Comparison of ENCODE assay signal across 8 cellular contexts in genomic region chr9:73149371-73150067, GRCh38. TPM values are rescaled to one million over a fixed set of nuclear protein-coding genes. Genes with fewer than 3 reads are reported as not detected.
DNase-seq lines count a peak whose midpoint lies in the region; ATAC-seq, FAIRE-seq and TF ChIP-seq lines count a peak whose summit lies in the region.

No MANE protein-coding gene starts in this region.

- H3K4me3 ChIP-seq in GM12865 (ENCODE audit: low read depth, low read length): no peak overlapping the region
- peak overlapping the region in 1 of 2 donors; percentile 25 for H3K4me3 ChIP-seq in foreskin fibroblast (ENCODE audit: low read depth in 1 of 2, low read length in 2 of 2)
- peak overlapping the region; percentile 51 for H3K4me3 ChIP-seq in skeletal muscle satellite cell (ENCODE audit: low read length)

- H3K36me3 Mint-ChIP-seq in WTC11: no peaks in the 10 kb centered on the region

- no peaks in the 10 kb centered on the region for H3K27me3 Mint-ChIP-seq in WTC11 (ENCODE audit: low read depth)

- no peak for TF ChIP-seq CTCF in GM12865 (IDR thresholded peaks at IDR 0.05; ENCODE audit: insufficient read depth, low read depth, low read length, missing control alignments)
- no peak for TF ChIP-seq CTCF in WTC11 (IDR thresholded peaks at IDR 0.05)
- no peak for TF ChIP-seq CTCF in foreskin fibroblast (IDR thresholded peaks at IDR 0.05; ENCODE audit: low read depth, low read length)

- no peaks in the 10 kb centered on the region for H3K27me3 ChIP-seq in skeletal muscle satellite cell (ENCODE audit: control insufficient read depth, insufficient read depth, low read length)

- no peak for FAIRE-seq in HTR-8/SVneo (lab: Jason Lieb, UNC)

- H3K36me3 ChIP-seq in skeletal muscle satellite cell (ENCODE audit: insufficient read depth, low read length): peaks cover 5% of the 10 kb centered on the region

- ATAC-seq in GM21528 (IDR thresholded peaks at IDR 0.05; ENCODE audit: low FRiP score, unreplicated experiment) (peak; percentile 52), WTC11 (no peak)

- peak; percentile 55 for DNase-seq in GM12865 (ENCODE audit: low read depth)
- peak; percentile 60 for DNase-seq in HTR-8/SVneo (ENCODE audit: insufficient read length, low spot score)
- no peak for DNase-seq in WTC11 (ENCODE audit: low spot score)
- peak; percentile 72 to 86 for DNase-seq in foreskin fibroblast
- DNase-seq in cerebellar nuclear complex (lab: John Stamatoyannopoulos, UW): no peak
- DNase-seq in stimulated activated CD4-positive, alpha-beta T cell treated with anti-CD3 and anti-CD28 coated beads, Interleukin-4, amount 100 ng/mL, for 24 hours: no peak

- peak overlapping the region; percentile 67; the same call in 1 of the 2 replicates for H3K27ac Mint-ChIP-seq in WTC11

- peaks cover 40% of the 10 kb centered on the region for H3K4me1 ChIP-seq in skeletal muscle satellite cell (ENCODE audit: control insufficient read depth, insufficient read depth, low read length)

- peak overlapping the region; percentile 65 for H3K4me2 ChIP-seq in skeletal muscle satellite cell (ENCODE audit: low read length)

- peaks cover 55% of the 10 kb centered on the region for H3K4me1 Mint-ChIP-seq in WTC11

- 0 out of 2 replicates have a peak, but pooled peaks cover 3% of the 10 kb centered on the region for H3K9me3 Mint-ChIP-seq in WTC11

- H3K9ac ChIP-seq in skeletal muscle satellite cell (ENCODE audit: low read depth, low read length): peak overlapping the region; percentile 60

- POLR2A ChIA-PET in WTC11 (lab: Charles Lee): no interaction called here

- H3K4me3 Mint-ChIP-seq in WTC11: no peak overlapping the region

- no peaks in the 10 kb centered on the region for H3K9me3 ChIP-seq in skeletal muscle satellite cell (replicated peaks; ENCODE audit: low read length)

- CTCF ChIA-PET in WTC11 (lab: Charles Lee): no interaction called here

TF ChIP-seq in WTC11, 78 proteins besides CTCF, POLR2A, EP300 and RAD21:
- TF ChIP-seq ZSCAN18 (CRISPR knock-in tag; IDR thresholded peaks at IDR 0.05): no peak
- no peak for TF ChIP-seq USF2 (CRISPR knock-in tag; IDR thresholded peaks at IDR 0.05)
- no peak for TF ChIP-seq JUN (CRISPR knock-in tag; IDR thresholded peaks at IDR 0.05)
- no peak for TF ChIP-seq IRF2 (CRISPR knock-in tag; IDR thresholded peaks at IDR 0.05; ENCODE audit: borderline replicate concordance, low read depth)
- no peak for TF ChIP-seq E2F4 (CRISPR knock-in tag; IDR thresholded peaks at IDR 0.05; ENCODE audit: borderline replicate concordance, low read depth)
- no peak for TF ChIP-seq TP53 (CRISPR knock-in tag; IDR thresholded peaks at IDR 0.05)
- TF ChIP-seq ZNF423 (CRISPR knock-in tag; IDR thresholded peaks at IDR 0.05): no peak
- no peak for TF ChIP-seq KAT7 (CRISPR knock-in tag; IDR thresholded peaks at IDR 0.05; ENCODE audit: borderline replicate concordance)
- no peak for TF ChIP-seq EMX1 (CRISPR knock-in tag; IDR thresholded peaks at IDR 0.05)
- TF ChIP-seq JAZF1 (CRISPR knock-in tag; IDR thresholded peaks at IDR 0.05): no peak
- no peak for TF ChIP-seq USF1 (CRISPR knock-in tag; IDR thresholded peaks at IDR 0.05)
- no peak for TF ChIP-seq ZNF121 (CRISPR knock-in tag; IDR thresholded peaks at IDR 0.05)
- no peak for TF ChIP-seq ATF3 (CRISPR knock-in tag; conservative IDR thresholded peaks at IDR 0.05)
- no peak for TF ChIP-seq OVOL2 (CRISPR knock-in tag; IDR thresholded peaks at IDR 0.05; ENCODE audit: borderline replicate concordance)
- TF ChIP-seq AR (CRISPR knock-in tag; IDR thresholded peaks at IDR 0.05): no peak
TF ChIP-seq in WTC11: peak in this region for 0.

RNA-seq across cellular contexts. Expression of gene ANXA1, which starts 2.1 kb away (rescaled TPM):
- 1.1 to 2.1 TPM (median 1.7 TPM) in 3 replicates for total RNA-seq in WTC11 (2021)
- 997 and 1,049 TPM in 2 replicates for total RNA-seq in skeletal muscle satellite cell (2012; rRNA removed)

Comparison
In these comparisons a context has a peak if more than half of its experiments do, and no peak if none do; other contexts are left out.
1. DNase-seq: peak in GM12865 (single experiment), HTR-8/SVneo (single experiment) and foreskin fibroblast (2 of 2); none in WTC11 (single experiment), cerebellar nuclear complex (0 of 2) and stimulated activated CD4-positive, alpha-beta T cell treated with anti-CD3 and anti-CD28 coated beads, Interleukin-4, amount 100 ng/mL, for 24 hours (single experiment).